ENCODE assay signal across 24 cellular contexts in the genomic region with DNA sequence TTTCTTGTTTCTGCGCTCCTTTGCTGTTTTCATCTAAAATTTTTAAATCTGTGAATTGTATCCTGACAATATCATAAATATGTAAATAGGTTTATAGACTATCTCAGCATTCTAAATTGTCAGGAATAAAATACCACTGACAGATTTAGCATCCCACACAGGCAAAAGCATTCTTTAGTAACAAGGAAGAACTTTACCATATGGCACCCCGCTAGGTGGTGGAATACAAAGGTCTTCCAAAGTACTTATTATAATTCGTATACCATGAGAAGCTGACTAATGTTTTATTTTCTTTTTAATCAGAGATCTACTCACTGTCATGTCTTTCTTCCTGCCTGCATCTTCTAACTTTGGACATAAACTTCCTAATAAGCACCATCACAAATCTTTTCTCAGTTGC.
"Had no signal": no experiment of that assay in that cellular context is flagged by ENCODE, and none has a peak within 500 bp of the region (broad histone marks: within the 10 kb centered on the region; RNA-seq: fewer than 3 reads in every experiment).

No MANE protein-coding gene starts in this region.

- H3K4me3 ChIP-seq: breast epithelium, SK-N-MC had no signal

- H3K4me3 Mint-ChIP-seq: activated CD8-positive, alpha-beta T cell treated with anti-CD3 and anti-CD28 coated beads for 36 hours; activated naive CD4-positive, alpha-beta T cell treated with anti-CD3 and anti-CD28 coated beads, Interleukin-2, amount 10 ng/mL, durations not matched to agents 7 days and 5 days; activated naive CD8-positive, alpha-beta T cell treated with anti-CD3 and anti-CD28 coated beads for 36 hours; activated T-cell treated with anti-CD3 and anti-CD28 coated beads, Interleukin-2, amount 50 U/mL, for 72 hours; T-cell had no signal

- H3K36me3 ChIP-seq: breast epithelium had no signal

- H3K4me1 ChIP-seq: breast epithelium had no signal

- H3K4me1 Mint-ChIP-seq: activated naive CD4-positive, alpha-beta T cell treated with anti-CD3 and anti-CD28 coated beads, Interleukin-2, amount 10 ng/mL, durations not matched to agents 7 days and 5 days; activated naive CD8-positive, alpha-beta T cell treated with anti-CD3 and anti-CD28 coated beads for 36 hours; T-cell had no signal

- H3K27ac ChIP-seq: breast epithelium, SK-N-MC had no signal

- H3K27me3 Mint-ChIP-seq: activated CD8-positive, alpha-beta T cell treated with anti-CD3 and anti-CD28 coated beads for 36 hours; activated naive CD4-positive, alpha-beta T cell treated with anti-CD3 and anti-CD28 coated beads, Interleukin-2, amount 10 ng/mL, durations not matched to agents 7 days and 5 days; activated naive CD8-positive, alpha-beta T cell treated with anti-CD3 and anti-CD28 coated beads for 36 hours; T-cell had no signal

- H3K27me3 ChIP-seq: breast epithelium had no signal

- H3K36me3 Mint-ChIP-seq: activated naive CD4-positive, alpha-beta T cell treated with anti-CD3 and anti-CD28 coated beads, Interleukin-2, amount 10 ng/mL, durations not matched to agents 7 days and 5 days; activated naive CD8-positive, alpha-beta T cell treated with anti-CD3 and anti-CD28 coated beads for 36 hours; T-cell had no signal

- FAIRE-seq: TTC549 had no signal

- H3K27ac Mint-ChIP-seq: activated CD8-positive, alpha-beta T cell treated with anti-CD3 and anti-CD28 coated beads for 36 hours; activated naive CD4-positive, alpha-beta T cell treated with anti-CD3 and anti-CD28 coated beads, Interleukin-2, amount 10 ng/mL, durations not matched to agents 7 days and 5 days; activated naive CD8-positive, alpha-beta T cell treated with anti-CD3 and anti-CD28 coated beads for 36 hours; activated T-cell treated with anti-CD3 and anti-CD28 coated beads, Interleukin-2, amount 50 U/mL, for 72 hours; activated T-helper 2 cell treated with anti-CD3 and anti-CD28 coated beads, Interferon-gamma antibody, Interleukin-2, Interleukin-4, amounts not matched to agents 10 μg/mL and 5 μg/mL and 100 μg/mL, durations not matched to agents 14 hours and 24 hours and 36 hours; T-cell had no signal

- DNase-seq: activated CD4-positive, alpha-beta T cell treated with anti-CD3 and anti-CD28 coated beads, Interleukin-2, amount 50 U/mL, for 1 hour; activated CD4-positive, CD25-positive, alpha-beta regulatory T cell; activated CD8-positive, alpha-beta memory T cell treated with anti-CD3 and anti-CD28 coated beads, Interleukin-2, amount 50 U/mL, for 4 hours; activated CD8-positive, alpha-beta T cell treated with anti-CD3 and anti-CD28 coated beads for 36 hours; activated gamma-delta T cell treated with Interleukin-2 at 50 U/mL for 16 hours; activated naive CD4-positive, alpha-beta T cell treated with anti-CD3 and anti-CD28 coated beads, Interleukin-2, amount 10 ng/mL, durations not matched to agents 7 days and 5 days; activated naive CD8-positive, alpha-beta T cell treated with anti-CD3 and anti-CD28 coated beads for 36 hours; activated T-cell treated with anti-CD3 and anti-CD28 coated beads, Interleukin-2, amount 50 U/mL, for 72 hours; KBM-7; NCI-H1048; NCI-H146; NCI-H187 treated with DMSO at 0.1 percent for 48 hours; NCI-H2171; NCI-H2227 treated with DMSO at 0.1 percent for 48 hours; NCI-H526 treated with DMSO at 0.1 percent for 48 hours; NCI-H82; SIG-M5; T-cell; T-helper 2 cell; T1000 had no signal

- H3K9me3 ChIP-seq: breast epithelium had no signal
